In the genomic region with DNA sequence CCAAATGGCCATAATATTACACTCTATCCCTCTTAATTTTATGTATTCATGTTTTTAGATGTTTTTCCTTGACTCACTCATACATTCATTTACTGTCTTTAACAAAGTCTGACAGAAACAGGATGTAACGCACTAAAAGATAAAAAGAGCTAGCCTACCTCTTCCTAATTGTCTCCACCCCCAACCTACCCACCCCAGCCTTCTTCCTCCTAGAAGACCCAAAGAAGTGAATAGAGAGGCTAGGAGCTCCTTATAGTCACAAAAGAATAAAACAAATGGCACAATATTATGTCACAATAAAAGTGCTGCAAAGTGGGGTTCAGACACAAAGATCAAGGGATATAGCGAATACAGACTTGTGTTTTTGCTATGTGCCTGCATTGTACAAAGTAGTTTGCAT, we compare ENCODE assay signal across 8 cellular contexts. TPM values are rescaled to one million over a fixed set of nuclear protein-coding genes. Genes with fewer than 3 reads are reported as not detected.
DNase-seq lines count a peak whose midpoint lies in the region; ATAC-seq and TF ChIP-seq lines count a peak whose summit lies in the region.

No MANE protein-coding gene starts in this region.

- no peak overlapping the region for H4K91ac ChIP-seq in neuronal stem cell (ENCODE audit: low read depth, low read length, poor library complexity)

- peaks cover 22 to 42% of the 10 kb centered on the region in 2 donors for H3K36me3 Mint-ChIP-seq in CD4-positive, alpha-beta memory T cell

- intact Hi-C loops in CD4-positive, alpha-beta memory T cell (cut with micrococcal nuclease), result loop anchor here (2.0 to 10.0 kb wide), 2 partner anchors 440 to 900 kb away; a partner anchor contains a TSS

- H3K9ac ChIP-seq in OCI-LY3 (ENCODE audit: low read length) (peak overlapping the region; percentile 92), endocrine pancreas (ENCODE audit: control insufficient read depth, insufficient read depth, low read length) (peak overlapping the region; percentile 68), neuronal stem cell (ENCODE audit: low read depth, low read length, poor library complexity) (no peak overlapping the region)

- peak overlapping the region; percentile 88 for H3K4me2 ChIP-seq in OCI-LY3 (ENCODE audit: low read length)
- peak overlapping the region; percentile 76 for H3K4me2 ChIP-seq in neuronal stem cell (ENCODE audit: insufficient read depth, low read length, poor library complexity, severe bottlenecking)

- peak overlapping the region; percentile 97 to 100 for H3K4me3 ChIP-seq in CD4-positive, alpha-beta memory T cell (ENCODE audit: low read length in 2 of 2)
- peak overlapping the region; percentile 97 for H3K4me3 ChIP-seq in OCI-LY3 (ENCODE audit: low read length)
- peak overlapping the region; percentile 95 for H3K4me3 ChIP-seq in endocrine pancreas (ENCODE audit: control insufficient read depth, insufficient read depth, low read length)
- peak overlapping the region; percentile 72 to 85 for H3K4me3 ChIP-seq in neuronal stem cell (ENCODE audit: low read length in 2 of 2)

- CTCF ChIA-PET in CD4-positive, alpha-beta memory T cell (lab: Charles Lee; ENCODE audit: partially characterized antibody), result interaction anchor here (1.4 to 1.6 kb wide), 3 partner anchors 9 to 346 kb away, joined by 3 to 5 read pairs (median 5); no protein-coding TSS in a partner anchor

- H4K8ac ChIP-seq in neuronal stem cell (ENCODE audit: low read depth, low read length), result no peak overlapping the region

- no peaks in the 10 kb centered on the region for H3K9me3 Mint-ChIP-seq in CD4-positive, alpha-beta memory T cell

- peaks cover 63% of the 10 kb centered on the region for H3K79me2 ChIP-seq in OCI-LY3 (ENCODE audit: low read length)

- no peaks in the 10 kb centered on the region for H3K9me3 ChIP-seq in CD4-positive, alpha-beta memory T cell (ENCODE audit: control insufficient read depth in 1 of 2, low read length in 2 of 2)
- H3K9me3 ChIP-seq in OCI-LY3 (ENCODE audit: insufficient read depth, low read length) (no peaks in the 10 kb centered on the region), endocrine pancreas (ENCODE audit: control insufficient read depth, low read length) (no peaks in the 10 kb centered on the region), neuronal stem cell (replicated peaks in 1 of 2; ENCODE audit: control insufficient read depth in 2 of 2, insufficient read depth in 1 of 2, low read depth in 1 of 2, low read length in 2 of 2) (no peaks in the 10 kb centered on the region)

- peak overlapping the region; percentile 92 for H3K27ac ChIP-seq in CD4-positive, alpha-beta memory T cell (ENCODE audit: low read depth, low read length)
- H3K27ac ChIP-seq in OCI-LY3 (ENCODE audit: low read length), result peak overlapping the region; percentile 76
- no peak overlapping the region for H3K27ac ChIP-seq in neuronal stem cell (replicated peaks; ENCODE audit: low read length)

- H3K27me3 Mint-ChIP-seq in CD4-positive, alpha-beta memory T cell, result no peaks in the 10 kb centered on the region

- WGBS in neuronal stem cell (ENCODE audit: extremely low coverage in 2 of 2, insufficient read length in 2 of 2, insufficient replicate concordance in 1 of 2), 2 donors, result no CpG with 5 or more reads among the region's 2 CpGs

- POLR2A ChIA-PET in CD4-positive, alpha-beta memory T cell (lab: Charles Lee; ENCODE audit: partially characterized antibody), result interaction anchor here (1.0 to 2.9 kb wide), 7 partner anchors 7 to 347 kb away, joined by 4 to 30 read pairs (median 7); a partner anchor contains a TSS

- no peaks in the 10 kb centered on the region for H3K79me1 ChIP-seq in neuronal stem cell (ENCODE audit: low read depth, low read length)

- H3K4me1 Mint-ChIP-seq in CD4-positive, alpha-beta memory T cell, result peaks cover 8 to 41% (median 31%) of the 10 kb centered on the region in 4 donors

- H2BK120ac ChIP-seq in neuronal stem cell (ENCODE audit: low read depth, low read length), result no peak overlapping the region

- H2BK12ac ChIP-seq in neuronal stem cell (ENCODE audit: low read length), result no peak overlapping the region

- no peak overlapping the region for H2BK15ac ChIP-seq in neuronal stem cell (ENCODE audit: low read length)

- no peak overlapping the region for H2AK5ac ChIP-seq in neuronal stem cell (ENCODE audit: low read depth, low read length)

- peaks cover 28% of the 10 kb centered on the region for H3K36me3 ChIP-seq in CD4-positive, alpha-beta memory T cell (ENCODE audit: insufficient read depth, low read length)
- H3K36me3 ChIP-seq in OCI-LY3 (replicated peaks; ENCODE audit: low read depth, low read length) (peaks cover 21% of the 10 kb centered on the region), endocrine pancreas (ENCODE audit: control insufficient read depth, insufficient read depth, low read length) (peaks cover 2% of the 10 kb centered on the region), neuronal stem cell (replicated peaks in 1 of 2; ENCODE audit: control insufficient read depth in 2 of 2, insufficient read depth in 2 of 2, low read length in 2 of 2) (peaks cover 7 to 41% of the 10 kb centered on the region in 2 donors)

- no peak overlapping the region for H3K4ac ChIP-seq in neuronal stem cell (ENCODE audit: low read length)

- H2AFZ ChIP-seq in OCI-LY3 (ENCODE audit: low read depth, low read length), result no peak overlapping the region
- H2AFZ ChIP-seq in neuronal stem cell (ENCODE audit: low read length), result peak overlapping the region; percentile 95

- ATAC-seq in HG03342 (IDR thresholded peaks at IDR 0.05; ENCODE audit: unreplicated experiment), result no peak
- no peak for ATAC-seq in GM18870 (IDR thresholded peaks at IDR 0.05; ENCODE audit: unreplicated experiment)

- no peak overlapping the region for H2BK5ac ChIP-seq in neuronal stem cell (ENCODE audit: low read length)

- H3K18ac ChIP-seq in neuronal stem cell (ENCODE audit: low read length), result no peak overlapping the region

- H3K23ac ChIP-seq in neuronal stem cell (ENCODE audit: low read depth, low read length, poor library complexity), result no peak overlapping the region

- peak overlapping the region; percentile 91 to 100 (median 99) for H3K27ac Mint-ChIP-seq in CD4-positive, alpha-beta memory T cell

- no peak overlapping the region for H3K14ac ChIP-seq in neuronal stem cell (ENCODE audit: low read length)

- DNase-seq in CD4-positive, alpha-beta memory T cell, result peak in 1 of 5 donors; percentile 8
- DNase-seq in neuronal stem cell (ENCODE audit: low spot score), result no peak
- DNase-seq in NCI-H446 (lab: John Stamatoyannopoulos, UW), result no peak
- no peak for DNase-seq in DMS153 treated with DMSO at 0.1 percent for 48 hours (lab: John Stamatoyannopoulos, UW; ENCODE audit: unreplicated experiment)

- no peaks in the 10 kb centered on the region for H3K27me3 ChIP-seq in CD4-positive, alpha-beta memory T cell (ENCODE audit: insufficient read depth, low read length)
- H3K27me3 ChIP-seq in OCI-LY3 (ENCODE audit: low read depth, low read length) (no peaks in the 10 kb centered on the region), endocrine pancreas (ENCODE audit: control insufficient read depth, insufficient read depth, low read length) (no peaks in the 10 kb centered on the region), neuronal stem cell (ENCODE audit: control insufficient read depth in 3 of 3, insufficient read depth in 3 of 3, low read depth in 1 of 3, low read length in 3 of 3) (no peaks in the 10 kb centered on the region)

- no peaks in the 10 kb centered on the region for H4K20me1 ChIP-seq in OCI-LY3 (ENCODE audit: insufficient read depth, low read length)

- H3K4me1 ChIP-seq in CD4-positive, alpha-beta memory T cell (ENCODE audit: insufficient read depth, low read length), result peaks cover 26% of the 10 kb centered on the region
- H3K4me1 ChIP-seq in OCI-LY3 (ENCODE audit: low read length), result peaks cover 21% of the 10 kb centered on the region
- H3K4me1 ChIP-seq in endocrine pancreas (ENCODE audit: control insufficient read depth, insufficient read depth, low read length), result peaks cover 15% of the 10 kb centered on the region
- peaks cover 4 to 10% of the 10 kb centered on the region in 2 donors for H3K4me1 ChIP-seq in neuronal stem cell (ENCODE audit: control insufficient read depth in 2 of 2, insufficient read depth in 1 of 2, low read depth in 1 of 2, low read length in 2 of 2)

- peak overlapping the region; percentile 95 to 99 (median 98) for H3K4me3 Mint-ChIP-seq in CD4-positive, alpha-beta memory T cell

- TF ChIP-seq CTCF in OCI-LY3 (IDR thresholded peaks at IDR 0.05; ENCODE audit: low read depth, low read length), result no peak

RNA-seq across cellular contexts. Expression of a gene that starts 0.7 kb away (rescaled TPM):
- total RNA-seq in CD4-positive, alpha-beta memory T cell, result 100 to 1,000 TPM in 1 of 2 experiments, 10 to 100 TPM in 1; 93.9 to 104 TPM
- 10 to 100 TPM; 12.3 to 38.7 TPM for polyA plus RNA-seq in CD4-positive, alpha-beta memory T cell
- polyA plus RNA-seq in neuronal stem cell (2013, experiment 1 of 2), result 26.8 TPM
- 29.3 TPM for polyA plus RNA-seq in neuronal stem cell (2013, experiment 2 of 2)

RNA-seq across cellular contexts. Expression of a gene that starts 1.3 kb away (rescaled TPM):
- total RNA-seq in CD4-positive, alpha-beta memory T cell, result 1 to 10 TPM in 1 of 2 experiments, under 1 TPM in 1; 0.55 to 4.3 TPM
- polyA plus RNA-seq in CD4-positive, alpha-beta memory T cell, result 1 to 10 TPM; 2.4 to 9.5 TPM
- polyA plus RNA-seq in neuronal stem cell (2013, experiment 1 of 2), result 12.4 TPM
- 12.7 TPM for polyA plus RNA-seq in neuronal stem cell (2013, experiment 2 of 2)

RNA-seq across cellular contexts. Expression of a gene that starts 31.0 kb away (rescaled TPM):
- total RNA-seq in CD4-positive, alpha-beta memory T cell, result 100 to 1,000 TPM; 109 to 112 TPM
- 10 to 100 TPM; 69.7 to 71.3 TPM for polyA plus RNA-seq in CD4-positive, alpha-beta memory T cell
- 57.0 TPM for polyA plus RNA-seq in neuronal stem cell (2013, experiment 1 of 2)
- polyA plus RNA-seq in neuronal stem cell (2013, experiment 2 of 2), result 57.5 TPM
